ENCODE assay signal across 8 cellular contexts in genomic region chr6:33570806-33571636, GRCh38. TPM values are rescaled to one million over a fixed set of nuclear protein-coding genes. Genes with fewer than 3 reads are reported as not detected.
DNase-seq lines count a peak whose midpoint lies in the region; ATAC-seq and TF ChIP-seq lines count a peak whose summit lies in the region.

No MANE protein-coding gene starts in this region.

- peak overlapping the region; percentile 41 for H3K9ac ChIP-seq in trophoblast cell (ENCODE audit: low read length)

- no peaks in the 10 kb centered on the region for H3K9me3 Mint-ChIP-seq in HFFc6
- no peaks in the 10 kb centered on the region for H3K9me3 Mint-ChIP-seq in activated naive CD8-positive, alpha-beta T cell treated with anti-CD3 and anti-CD28 coated beads for 36 hours

- no CpG with 5 or more reads among the region's 44 CpGs for whole genome bisulfite sequencing in trophoblast cell (ENCODE audit: extremely low coverage, insufficient coverage, insufficient read length)
- WGBS in transverse colon (ENCODE audit: low coverage in 1 of 2), 2 donors = 0 to 2% methylated on average over 1 to 44 of the region's 44 CpGs

- peak overlapping the region; percentile 1 for H4K12ac ChIP-seq in trophoblast cell (ENCODE audit: low read depth, low read length)

- H2AFZ ChIP-seq in trophoblast cell (ENCODE audit: insufficient read depth, low read length, poor library complexity) = peak overlapping the region; percentile 93

- DNase-seq in GM10266 (ENCODE audit: extremely low spot score) = peak; percentile 96
- DNase-seq in HFFc6 = peak; percentile 35
- peak; percentile 97 for DNase-seq in NB4 (ENCODE audit: low read depth)
- peak; percentile 31 for DNase-seq in SKM-1 (lab: John Stamatoyannopoulos, UW; ENCODE audit: unreplicated experiment)
- peak; percentile 95 for DNase-seq in activated naive CD8-positive, alpha-beta T cell treated with anti-CD3 and anti-CD28 coated beads for 36 hours
- peak; percentile 91 for DNase-seq in Right ventricle myocardium superior
- peak; percentile 74 to 85 for DNase-seq in trophoblast cell
- peak; percentile 88 for DNase-seq in transverse colon

- TF ChIP-seq EP300 in transverse colon (IDR thresholded peaks at IDR 0.05; ENCODE audit: low read depth) = no peak

- peak; percentile 56 for TF ChIP-seq POLR2A in NB4 (IDR thresholded peaks at IDR 0.05; ENCODE audit: extremely low read depth, insufficient read length)
- peak; percentile 75 for TF ChIP-seq POLR2A in transverse colon (IDR thresholded peaks at IDR 0.05)

- no peak overlapping the region for H3K23ac ChIP-seq in trophoblast cell (ENCODE audit: low read length)

- H3K4me3 Mint-ChIP-seq in HFFc6 = peak overlapping the region; percentile 91
- peak overlapping the region; percentile 89 for H3K4me3 Mint-ChIP-seq in activated naive CD8-positive, alpha-beta T cell treated with anti-CD3 and anti-CD28 coated beads for 36 hours

- H2BK120ac ChIP-seq in trophoblast cell (ENCODE audit: insufficient read depth, low read length, poor library complexity) = no peak overlapping the region

- H3K18ac ChIP-seq in trophoblast cell (ENCODE audit: low read length) = no peak overlapping the region

- peak overlapping the region; percentile 69 for H3K4me2 ChIP-seq in trophoblast cell (ENCODE audit: low read length)

- no peak overlapping the region for H3K27ac ChIP-seq in trophoblast cell (ENCODE audit: low read depth, low read length)
- H3K27ac ChIP-seq in transverse colon = peak overlapping the region; percentile 87 to 92 (median 90)

- H3K27ac Mint-ChIP-seq in HFFc6 = peak overlapping the region; percentile 71
- H3K27ac Mint-ChIP-seq in activated naive CD8-positive, alpha-beta T cell treated with anti-CD3 and anti-CD28 coated beads for 36 hours = peak overlapping the region; percentile 100

- no peaks in the 10 kb centered on the region for H3K79me2 ChIP-seq in trophoblast cell (ENCODE audit: control insufficient read depth, insufficient read depth, low read length, poor library complexity)

- TF ChIP-seq CTCF in GM10266 (IDR thresholded peaks at IDR 0.05; ENCODE audit: control insufficient read depth, insufficient read depth, low read depth, missing control alignments) (no peak), HFFc6 (IDR thresholded peaks at IDR 0.05) (no peak), NB4 (IDR thresholded peaks at IDR 0.05; ENCODE audit: low read depth, low read length) (no peak), transverse colon (IDR thresholded peaks at IDR 0.05) (no peak)

- H4K91ac ChIP-seq in trophoblast cell (ENCODE audit: low read depth, low read length) = peak overlapping the region; percentile 10

- no peak overlapping the region for H2BK5ac ChIP-seq in trophoblast cell (ENCODE audit: low read depth, low read length, poor library complexity)

- peaks cover 30% of the 10 kb centered on the region for H3K4me1 Mint-ChIP-seq in HFFc6 (ENCODE audit: low read depth)
- peaks cover 34% of the 10 kb centered on the region for H3K4me1 Mint-ChIP-seq in activated naive CD8-positive, alpha-beta T cell treated with anti-CD3 and anti-CD28 coated beads for 36 hours

- H3K14ac ChIP-seq in trophoblast cell (ENCODE audit: low read length) = no peak overlapping the region

- ATAC-seq in Right ventricle myocardium superior (ENCODE audit: poor library complexity) = peak; percentile 97

- intact Hi-C loops in Right ventricle myocardium superior (cut with DNase I) = loop anchor here (10.0 kb wide), 1 partner anchor 146 kb away; the partner anchor contains the start of gene SYNGAP1
- intact Hi-C loops in transverse colon (cut with DNase I; ENCODE audit: low total_unique reads) = no loop called here

- peak overlapping the region; percentile 79 for H3K4me3 ChIP-seq in NB4 (ENCODE audit: low read depth, low read length)
- peak overlapping the region; percentile 70 for H3K4me3 ChIP-seq in trophoblast cell (ENCODE audit: low read depth, low read length)
- peak overlapping the region; percentile 47 to 70 (median 58) for H3K4me3 ChIP-seq in transverse colon

- no peak overlapping the region for H2BK12ac ChIP-seq in trophoblast cell (ENCODE audit: low read length)

- H3K36me3 ChIP-seq in trophoblast cell (ENCODE audit: control insufficient read depth in 1 of 2, insufficient read depth in 2 of 2, low read length in 2 of 2) (peaks cover 21 to 22% of the 10 kb centered on the region in 2 experiments), transverse colon (peaks cover 0 to 27% (median 13%) of the 10 kb centered on the region in 4 donors)

- H4K8ac ChIP-seq in trophoblast cell (ENCODE audit: low read depth, low read length) = peak overlapping the region; percentile 67

- H2AK5ac ChIP-seq in trophoblast cell (ENCODE audit: low read length) = no peak overlapping the region

- no peaks in the 10 kb centered on the region for H3K27me3 ChIP-seq in trophoblast cell (ENCODE audit: insufficient read depth, low read length)
- H3K27me3 ChIP-seq in transverse colon = no peaks in the 10 kb centered on the region

- peaks cover 2% of the 10 kb centered on the region for H3K9me3 ChIP-seq in trophoblast cell (ENCODE audit: insufficient read depth, low read depth, low read length)
- H3K9me3 ChIP-seq in transverse colon = no peaks in the 10 kb centered on the region

- peaks cover 2% of the 10 kb centered on the region for H3K27me3 Mint-ChIP-seq in HFFc6 (ENCODE audit: insufficient read depth)
- no peaks in the 10 kb centered on the region for H3K27me3 Mint-ChIP-seq in activated naive CD8-positive, alpha-beta T cell treated with anti-CD3 and anti-CD28 coated beads for 36 hours

- no peak overlapping the region for H3K4ac ChIP-seq in trophoblast cell (ENCODE audit: low read depth, low read length)

- peaks cover 29% of the 10 kb centered on the region; the same call in 1 of the 2 replicates for H3K36me3 Mint-ChIP-seq in HFFc6 (ENCODE audit: low read depth)
- peaks cover 13% of the 10 kb centered on the region for H3K36me3 Mint-ChIP-seq in activated naive CD8-positive, alpha-beta T cell treated with anti-CD3 and anti-CD28 coated beads for 36 hours

- no peaks in the 10 kb centered on the region for H3K79me1 ChIP-seq in trophoblast cell (ENCODE audit: low read length)

- in situ Hi-C loops in transverse colon (cut with MboI; ENCODE audit: low pct_ligation_motif_present in 1 of 4, low pct_unique_long_range_greater_than_20kb in 1 of 4, low sequenced_read_pairs in 3 of 4) = no loop called here

- H3K4me1 ChIP-seq in trophoblast cell (ENCODE audit: control insufficient read depth in 1 of 2, insufficient read depth in 2 of 2, low read length in 2 of 2) = peaks cover 0 to 4% of the 10 kb centered on the region in 2 experiments
- peaks cover 0 to 17% (median 7%) of the 10 kb centered on the region in 4 donors for H3K4me1 ChIP-seq in transverse colon

RNA-seq across cellular contexts. Expression of gene BAK1, which starts 9.1 kb away (rescaled TPM):
- 10 to 100 TPM; 17.5 to 23.2 (median 19.9) TPM for total RNA-seq in HFFc6 (2021; fragmentation: NEBNext Ultra II Directional; extraction: Animal tissue kit (Norgen Biotek cat#: 25700))
- total RNA-seq in activated naive CD8-positive, alpha-beta T cell treated with anti-CD3 and anti-CD28 coated beads for 36 hours = 10 to 100 TPM; 32.0 to 34.3 TPM
- total RNA-seq in Right ventricle myocardium superior (25.0 TPM), transverse colon (100 to 1,000 TPM in 1 of 4 donors, 10 to 100 TPM in 3; 52.2 to 134 (median 59.5) TPM)
- 10.7 TPM in 2 replicates for polyA plus RNA-seq in trophoblast cell (2013)

RNA-seq across cellular contexts. Expression of gene ITPR3, which starts 50.1 kb away (rescaled TPM):
- 10 to 100 TPM; 20.2 to 30.3 (median 26.9) TPM for total RNA-seq in HFFc6 (2021; fragmentation: NEBNext Ultra II Directional; extraction: Animal tissue kit (Norgen Biotek cat#: 25700))
- 10 to 100 TPM; 35.5 to 36.6 TPM for total RNA-seq in activated naive CD8-positive, alpha-beta T cell treated with anti-CD3 and anti-CD28 coated beads for 36 hours
- 6.0 TPM for total RNA-seq in Right ventricle myocardium superior
- 4.9 and 5.1 TPM in 2 replicates for polyA plus RNA-seq in trophoblast cell (2013)
- total RNA-seq in transverse colon = 100 to 1,000 TPM; 105 to 262 (median 124) TPM

Comparison
In these comparisons a context has a peak if more than half of its experiments do, and no peak if none do; other contexts are left out.
1. DNase-seq: peak in every context shown above with its lines; median percentile 97 in NB4; 96 in GM10266; 95 in activated naive CD8-positive, alpha-beta T cell treated with anti-CD3 and anti-CD28 coated beads for 36 hours; 91 in Right ventricle myocardium superior; 88 in transverse colon; 80 in trophoblast cell; 35 in HFFc6; 31 in SKM-1.